1 cellular context compared by ENCODE assay signal in the genomic region with DNA sequence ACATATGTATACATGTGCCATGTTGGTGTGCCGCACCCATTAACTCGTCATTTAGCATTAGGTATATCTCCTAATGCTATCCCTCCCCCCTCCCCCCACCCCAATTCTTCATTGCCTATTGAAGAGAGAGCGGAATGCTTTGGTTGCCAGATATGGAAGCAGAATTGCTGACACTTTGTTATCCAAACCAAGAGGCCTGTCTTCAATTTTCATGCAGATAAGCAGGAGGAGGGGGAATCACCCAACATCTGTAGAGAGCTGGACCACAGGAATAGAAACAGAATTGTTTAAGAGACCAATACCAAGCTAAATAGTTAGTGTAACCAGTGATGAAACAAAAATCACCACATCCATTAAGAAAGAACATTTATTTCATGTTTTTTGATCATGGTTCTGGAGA.
TF ChIP-seq lines count a peak whose summit lies in the region.

No MANE protein-coding gene starts in this region.

TF ChIP-seq in H1, 55 proteins besides CTCF, POLR2A, EP300 and RAD21:
- TF ChIP-seq SP4 (IDR thresholded peaks at IDR 0.05; ENCODE audit: low read length) (no peak), MAFK (IDR thresholded peaks at IDR 0.05; ENCODE audit: low read depth, low read length) (peak; percentile 49)
